In the genomic region with DNA sequence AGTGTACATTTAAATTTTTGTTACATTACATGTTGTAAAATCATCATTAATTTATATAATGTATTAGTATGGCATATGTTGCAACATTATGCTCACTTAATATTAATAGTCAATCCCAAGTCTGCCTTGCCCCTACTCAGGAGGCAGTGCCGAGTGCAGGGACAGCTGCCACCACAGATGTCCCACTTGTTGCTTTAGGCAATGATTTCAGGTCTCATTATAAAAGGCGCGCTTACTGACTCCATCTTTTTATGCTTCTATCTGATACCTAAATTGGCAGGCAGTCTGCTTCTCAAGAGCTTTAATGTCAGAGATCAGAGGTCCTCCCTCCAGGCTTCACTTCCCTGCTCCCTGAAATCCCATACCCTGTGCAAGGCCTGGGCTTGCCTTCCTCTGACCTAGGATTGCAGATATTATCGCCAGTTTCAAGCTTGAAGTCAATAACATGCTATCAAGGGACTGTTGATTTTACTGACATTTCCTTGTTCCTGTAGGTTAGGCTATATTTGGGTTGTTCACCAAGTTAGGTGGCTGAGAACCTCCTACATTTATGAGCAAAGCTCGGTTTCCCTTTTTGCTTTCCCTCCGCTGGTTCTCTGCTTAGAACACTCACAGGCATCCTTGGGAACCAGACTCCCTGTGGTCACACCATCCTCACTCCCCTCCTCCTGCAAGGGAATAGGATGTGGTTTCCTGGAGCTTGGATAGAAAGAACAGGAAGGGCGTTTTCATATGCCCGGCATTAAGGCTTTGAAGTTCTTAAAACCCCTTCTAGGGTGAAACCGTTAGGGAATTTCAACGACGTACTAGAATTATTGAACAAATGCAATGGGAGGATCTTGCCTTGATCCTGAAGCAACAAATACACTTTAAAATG, we compare ENCODE assay signal across 1 cellular context.
TF ChIP-seq lines count a peak whose summit lies in the region.

No MANE protein-coding gene starts in this region.

TF ChIP-seq in WTC11, 78 proteins besides CTCF, POLR2A, EP300 and RAD21 (continued from another document):
- TF ChIP-seq, protein P1, sequence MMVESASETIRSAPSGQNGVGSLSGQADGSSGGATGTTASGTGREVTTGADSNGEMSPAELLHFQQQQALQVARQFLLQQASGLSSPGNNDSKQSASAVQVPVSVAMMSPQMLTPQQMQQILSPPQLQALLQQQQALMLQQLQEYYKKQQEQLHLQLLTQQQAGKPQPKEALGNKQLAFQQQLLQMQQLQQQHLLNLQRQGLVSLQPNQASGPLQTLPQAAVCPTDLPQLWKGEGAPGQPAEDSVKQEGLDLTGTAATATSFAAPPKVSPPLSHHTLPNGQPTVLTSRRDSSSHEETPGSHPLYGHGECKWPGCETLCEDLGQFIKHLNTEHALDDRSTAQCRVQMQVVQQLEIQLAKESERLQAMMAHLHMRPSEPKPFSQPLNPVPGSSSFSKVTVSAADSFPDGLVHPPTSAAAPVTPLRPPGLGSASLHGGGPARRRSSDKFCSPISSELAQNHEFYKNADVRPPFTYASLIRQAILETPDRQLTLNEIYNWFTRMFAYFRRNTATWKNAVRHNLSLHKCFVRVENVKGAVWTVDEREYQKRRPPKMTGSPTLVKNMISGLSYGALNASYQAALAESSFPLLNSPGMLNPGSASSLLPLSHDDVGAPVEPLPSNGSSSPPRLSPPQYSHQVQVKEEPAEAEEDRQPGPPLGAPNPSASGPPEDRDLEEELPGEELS (CRISPR knock-in tag; IDR thresholded peaks at IDR 0.05) = no peak
- TF ChIP-seq, protein P2, sequence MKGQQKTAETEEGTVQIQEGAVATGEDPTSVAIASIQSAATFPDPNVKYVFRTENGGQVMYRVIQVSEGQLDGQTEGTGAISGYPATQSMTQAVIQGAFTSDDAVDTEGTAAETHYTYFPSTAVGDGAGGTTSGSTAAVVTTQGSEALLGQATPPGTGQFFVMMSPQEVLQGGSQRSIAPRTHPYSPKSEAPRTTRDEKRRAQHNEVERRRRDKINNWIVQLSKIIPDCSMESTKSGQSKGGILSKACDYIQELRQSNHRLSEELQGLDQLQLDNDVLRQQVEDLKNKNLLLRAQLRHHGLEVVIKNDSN (CRISPR knock-in tag; IDR thresholded peaks at IDR 0.05) = no peak
- TF ChIP-seq ZNF138 (CRISPR knock-in tag; conservative IDR thresholded peaks at IDR 0.05) (no peak), ATF1 (CRISPR knock-in tag; IDR thresholded peaks at IDR 0.05) (no peak), ZNF396 (CRISPR knock-in tag; IDR thresholded peaks at IDR 0.05; ENCODE audit: borderline replicate concordance) (no peak), JAZF1 (CRISPR knock-in tag; IDR thresholded peaks at IDR 0.05) (no peak), GABPB1 (CRISPR knock-in tag; IDR thresholded peaks at IDR 0.05) (no peak), NR3C1 (CRISPR knock-in tag; conservative IDR thresholded peaks at IDR 0.05; ENCODE audit: low read depth) (no peak), MXD4 (CRISPR knock-in tag; IDR thresholded peaks at IDR 0.05; ENCODE audit: borderline replicate concordance) (no peak), GRHL2 (CRISPR knock-in tag; IDR thresholded peaks at IDR 0.05; ENCODE audit: insufficient replicate concordance, severe bottlenecking) (no peak), FOXK1 (CRISPR knock-in tag; IDR thresholded peaks at IDR 0.05) (no peak), ETV6 (CRISPR knock-in tag; IDR thresholded peaks at IDR 0.05) (no peak), ZNF219 (CRISPR knock-in tag; IDR thresholded peaks at IDR 0.05; ENCODE audit: borderline replicate concordance) (no peak)
- TF ChIP-seq, protein P3, sequence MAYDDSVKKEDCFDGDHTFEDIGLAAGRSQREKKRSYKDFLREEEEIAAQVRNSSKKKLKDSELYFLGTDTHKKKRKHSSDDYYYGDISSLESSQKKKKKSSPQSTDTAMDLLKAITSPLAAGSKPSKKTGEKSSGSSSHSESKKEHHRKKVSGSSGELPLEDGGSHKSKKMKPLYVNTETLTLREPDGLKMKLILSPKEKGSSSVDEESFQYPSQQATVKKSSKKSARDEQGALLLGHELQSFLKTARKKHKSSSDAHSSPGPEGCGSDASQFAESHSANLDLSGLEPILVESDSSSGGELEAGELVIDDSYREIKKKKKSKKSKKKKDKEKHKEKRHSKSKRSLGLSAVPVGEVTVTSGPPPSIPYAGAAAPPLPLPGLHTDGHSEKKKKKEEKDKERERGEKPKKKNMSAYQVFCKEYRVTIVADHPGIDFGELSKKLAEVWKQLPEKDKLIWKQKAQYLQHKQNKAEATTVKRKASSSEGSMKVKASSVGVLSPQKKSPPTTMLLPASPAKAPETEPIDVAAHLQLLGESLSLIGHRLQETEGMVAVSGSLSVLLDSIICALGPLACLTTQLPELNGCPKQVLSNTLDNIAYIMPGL (CRISPR knock-in tag; IDR thresholded peaks at IDR 0.05) = no peak
TF ChIP-seq in WTC11: peak in this region for 0.
